Comparison of ENCODE assay signal across 8 cellular contexts in the genomic region with DNA sequence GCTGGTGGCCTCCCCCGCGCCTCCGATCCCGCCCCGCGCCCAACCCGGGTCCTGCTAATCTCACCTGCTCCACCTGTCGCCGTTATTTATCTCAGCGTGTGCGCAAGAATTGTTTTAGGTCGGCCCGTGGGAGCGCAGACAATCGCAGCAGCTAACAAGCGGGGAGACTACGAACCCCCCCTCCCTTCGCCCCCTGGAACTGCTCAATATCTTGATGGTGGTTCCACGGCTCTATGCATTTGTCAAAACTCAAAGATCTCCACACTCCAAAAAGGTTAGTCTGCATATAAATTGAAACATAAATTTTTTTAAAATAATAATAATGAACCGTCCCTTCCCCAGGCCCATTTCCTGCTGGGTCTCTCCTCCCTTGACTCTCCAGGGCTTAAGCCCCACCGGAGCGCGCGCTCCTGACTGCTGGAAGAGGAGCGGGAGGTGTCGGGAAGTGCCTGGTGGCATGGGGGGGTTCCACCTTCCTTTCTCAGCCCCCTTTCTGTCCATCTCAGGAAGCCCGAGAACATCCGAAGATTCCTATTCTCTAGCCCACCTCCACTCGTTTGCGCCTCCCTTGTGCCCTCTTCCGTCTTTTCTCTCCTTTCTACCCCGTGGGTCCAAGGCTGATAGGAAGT. TPM values are rescaled to one million over a fixed set of nuclear protein-coding genes. Genes with fewer than 3 reads are reported as not detected.
DNase-seq lines count a peak whose midpoint lies in the region; ATAC-seq and TF ChIP-seq lines count a peak whose summit lies in the region.

No MANE protein-coding gene starts in this region.

- CTCF ChIA-PET in CD8-positive, alpha-beta memory T cell (lab: Charles Lee) = interaction anchor here (1.3 to 1.7 kb wide), 2 partner anchors 10 to 373 kb away, joined by 4 to 5 read pairs; no protein-coding TSS in a partner anchor

- peaks cover 20% of the 10 kb centered on the region for H3K4me1 ChIP-seq in CD8-positive, alpha-beta memory T cell (ENCODE audit: insufficient read depth, low read length)
- H3K4me1 ChIP-seq in right lobe of liver (peaks cover 0 to 15% (median 4%) of the 10 kb centered on the region in 4 donors), urinary bladder (ENCODE audit: insufficient read depth) (no peaks in the 10 kb centered on the region)

- no peak overlapping the region for H3K27ac ChIP-seq in CD8-positive, alpha-beta memory T cell (ENCODE audit: low read depth, low read length)
- H3K27ac ChIP-seq in right lobe of liver (no peak overlapping the region), urinary bladder (ENCODE audit: low read depth) (no peak overlapping the region)

- ATAC-seq in activated naive CD8-positive, alpha-beta T cell treated with anti-CD3 and anti-CD28 coated beads, Interleukin-2, amount 10 ng/mL, durations not matched to agents 7 days and 5 days (ENCODE audit: low read depth) = no peak
- ATAC-seq in right lobe of liver (no peak), GM21723 (IDR thresholded peaks at IDR 0.05; ENCODE audit: unreplicated experiment) (no peak)

- peak overlapping the region in 4 of 8 donors; percentile 55 to 100 (median 84) for H3K27ac Mint-ChIP-seq in CD8-positive, alpha-beta memory T cell
- H3K27ac Mint-ChIP-seq in activated naive CD8-positive, alpha-beta T cell treated with anti-CD3 and anti-CD28 coated beads, Interleukin-2, amount 10 ng/mL, durations not matched to agents 7 days and 5 days = peak overlapping the region; percentile 57

- intact Hi-C loops in right lobe of liver (cut with DNase I) = loop anchor here (10.0 kb wide), 2 partner anchors 214 to 374 kb away; no protein-coding TSS in a partner anchor

- H3K9me3 ChIP-seq in CD8-positive, alpha-beta memory T cell (ENCODE audit: low read length) = no peaks in the 10 kb centered on the region
- no peaks in the 10 kb centered on the region for H3K9me3 ChIP-seq in MG63
- no peaks in the 10 kb centered on the region for H3K9me3 ChIP-seq in right lobe of liver

- POLR2A ChIA-PET in CD8-positive, alpha-beta memory T cell (lab: Charles Lee) = no interaction called here
- POLR2A ChIA-PET in activated naive CD8-positive, alpha-beta T cell treated with anti-CD3 and anti-CD28 coated beads, Interleukin-2, amount 10 ng/mL, durations not matched to agents 7 days and 5 days (lab: Charles Lee) = interaction anchor here (1.4 kb wide), 1 partner anchor 265 kb away, joined by 3 read pairs; no protein-coding TSS in a partner anchor

- H3K27me3 ChIP-seq in CD8-positive, alpha-beta memory T cell (ENCODE audit: insufficient read depth, low read length, poor library complexity, severe bottlenecking) = peaks cover 26% of the 10 kb centered on the region
- no peaks in the 10 kb centered on the region for H3K27me3 ChIP-seq in MG63
- peaks cover 0 to 13% of the 10 kb centered on the region in 2 donors for H3K27me3 ChIP-seq in right lobe of liver

- DNase-seq in CD8-positive, alpha-beta memory T cell = peak in 4 of 5 donors; percentile 65 to 81 (median 70)
- DNase-seq in MG63 = no peak
- DNase-seq in activated naive CD8-positive, alpha-beta T cell treated with anti-CD3 and anti-CD28 coated beads, Interleukin-2, amount 10 ng/mL, durations not matched to agents 7 days and 5 days = no peak
- DNase-seq in right lobe of liver = no peak
- DNase-seq in DMS 273 treated with DMSO at 0.1 percent for 48 hours (lab: John Stamatoyannopoulos, UW) = no peak
- no peak for DNase-seq in NCI-H446 (lab: John Stamatoyannopoulos, UW)

- TF ChIP-seq POLR2A in right lobe of liver (IDR thresholded peaks at IDR 0.05) = no peak

- no peaks in the 10 kb centered on the region for H3K36me3 ChIP-seq in CD8-positive, alpha-beta memory T cell (ENCODE audit: insufficient read depth, low read length)
- H3K36me3 ChIP-seq in MG63 (no peaks in the 10 kb centered on the region), right lobe of liver (no peaks in the 10 kb centered on the region), urinary bladder (ENCODE audit: insufficient read depth) (no peaks in the 10 kb centered on the region)

- H3K27me3 Mint-ChIP-seq in CD8-positive, alpha-beta memory T cell = peaks cover 19 to 20% of the 10 kb centered on the region in 2 donors
- peaks cover 39% of the 10 kb centered on the region for H3K27me3 Mint-ChIP-seq in activated naive CD8-positive, alpha-beta T cell treated with anti-CD3 and anti-CD28 coated beads, Interleukin-2, amount 10 ng/mL, durations not matched to agents 7 days and 5 days

- peaks cover 0 to 7% (median 4%) of the 10 kb centered on the region in 5 donors for H3K9me3 Mint-ChIP-seq in CD8-positive, alpha-beta memory T cell
- H3K9me3 Mint-ChIP-seq in activated naive CD8-positive, alpha-beta T cell treated with anti-CD3 and anti-CD28 coated beads, Interleukin-2, amount 10 ng/mL, durations not matched to agents 7 days and 5 days = no peaks in the 10 kb centered on the region

- peaks cover 0 to 9% (median 0%) of the 10 kb centered on the region in 3 donors for H3K36me3 Mint-ChIP-seq in CD8-positive, alpha-beta memory T cell
- peaks cover 3% of the 10 kb centered on the region for H3K36me3 Mint-ChIP-seq in activated naive CD8-positive, alpha-beta T cell treated with anti-CD3 and anti-CD28 coated beads, Interleukin-2, amount 10 ng/mL, durations not matched to agents 7 days and 5 days

- no peak for TF ChIP-seq CTCF in right lobe of liver (IDR thresholded peaks at IDR 0.05)

- 55% methylated on average over 10 of the region's 32 CpGs for WGBS in right lobe of liver (ENCODE audit: insufficient coverage, low coverage, low lambda C conversion rate, missing lambda C conversion rate)
- whole genome bisulfite sequencing in urinary bladder = 26% methylated on average over 32 of the region's 32 CpGs

- H3K4me1 Mint-ChIP-seq in CD8-positive, alpha-beta memory T cell = peaks cover 25 to 41% (median 37%) of the 10 kb centered on the region in 3 donors
- H3K4me1 Mint-ChIP-seq in activated naive CD8-positive, alpha-beta T cell treated with anti-CD3 and anti-CD28 coated beads, Interleukin-2, amount 10 ng/mL, durations not matched to agents 7 days and 5 days = peaks cover 23% of the 10 kb centered on the region

- H3K4me3 Mint-ChIP-seq in CD8-positive, alpha-beta memory T cell = peak overlapping the region; percentile 82 to 100 (median 98)
- peak overlapping the region; percentile 92 for H3K4me3 Mint-ChIP-seq in activated naive CD8-positive, alpha-beta T cell treated with anti-CD3 and anti-CD28 coated beads, Interleukin-2, amount 10 ng/mL, durations not matched to agents 7 days and 5 days

- H3K4me3 ChIP-seq in CD8-positive, alpha-beta memory T cell (ENCODE audit: low read length) = peak overlapping the region; percentile 75
- H3K4me3 ChIP-seq in MG63 (peak overlapping the region; percentile 71; the same call in 1 of the 2 replicates), right lobe of liver (peak overlapping the region; percentile 56 to 69 (median 68)), urinary bladder (ENCODE audit: low read depth, low read length) (peak overlapping the region; percentile 59)

RNA-seq across cellular contexts. Expression of a gene that starts 1.6 kb away (rescaled TPM):
- 1 to 10 TPM; 4.4 to 4.7 TPM for total RNA-seq in CD8-positive, alpha-beta memory T cell
- 2.5 TPM for polyA plus RNA-seq in CD8-positive, alpha-beta memory T cell
- 10.0 and 15.3 TPM in 2 replicates for total RNA-seq in MG63 (2014; rRNA removed; shearing (Covaris generic); ENCODE audit: low replicate concordance)
- 10 to 100 TPM; 16.4 to 23.0 TPM for total RNA-seq in activated naive CD8-positive, alpha-beta T cell treated with anti-CD3 and anti-CD28 coated beads, Interleukin-2, amount 10 ng/mL, durations not matched to agents 7 days and 5 days
- total RNA-seq in right lobe of liver (1 to 10 TPM in 1 of 6 experiments, under 1 TPM in 5; 0.22 to 1.3 (median 0.59) TPM), urinary bladder (3.6 TPM)
- polyA plus RNA-seq in urinary bladder = 3.3 TPM

Comparison
In these comparisons a context has a peak if more than half of its experiments do, and no peak if none do; other contexts are left out.
1. DNase-seq: peak in CD8-positive, alpha-beta memory T cell (4 of 5); none in MG63 (single experiment), activated naive CD8-positive, alpha-beta T cell treated with anti-CD3 and anti-CD28 coated beads, Interleukin-2, amount 10 ng/mL, durations not matched to agents 7 days and 5 days (single experiment), right lobe of liver (0 of 3), DMS 273 treated with DMSO at 0.1 percent for 48 hours (single experiment) and NCI-H446 (0 of 2).
2. Peak in every context shown above with its lines, with median percentiles within 50 percentile points of each other: H3K4me3 ChIP-seq.